ENCODE assay signal across 8 cellular contexts in genomic region chr4:10095296-10095991, GRCh38. TPM values are rescaled to one million over a fixed set of nuclear protein-coding genes. Genes with fewer than 3 reads are reported as not detected.
DNase-seq lines count a peak whose midpoint lies in the region; ATAC-seq and TF ChIP-seq lines count a peak whose summit lies in the region.

No MANE protein-coding gene starts in this region.

- H3K36me3 Mint-ChIP-seq in CD4-positive, alpha-beta T cell (ENCODE audit: low read depth): peaks cover 100% of the 10 kb centered on the region

- H3K4me3 Mint-ChIP-seq in CD4-positive, alpha-beta T cell: no peak overlapping the region

- no peak for ATAC-seq in CD4-positive, alpha-beta T cell (ENCODE audit: poor library complexity)
- ATAC-seq in HG03432 (IDR thresholded peaks at IDR 0.05; ENCODE audit: unreplicated experiment): peak; percentile 37
- no peak for ATAC-seq in GM18861 (IDR thresholded peaks at IDR 0.05; ENCODE audit: unreplicated experiment)
- no peak for ATAC-seq in GM18858 (IDR thresholded peaks at IDR 0.05; ENCODE audit: unreplicated experiment)

- intact Hi-C loops in CD4-positive, alpha-beta T cell (cut with DNase I, micrococcal nuclease): loop anchor here in 1 of 2 experiments (5.0 kb wide), 1 partner anchor 78 kb away; no protein-coding TSS in a partner anchor

- H3K27me3 ChIP-seq in CD4-positive, alpha-beta T cell (ENCODE audit: control insufficient read depth, insufficient read depth, low read length): no peaks in the 10 kb centered on the region
- no peaks in the 10 kb centered on the region for H3K27me3 ChIP-seq in neutrophil

- H3K9me3 ChIP-seq in CD4-positive, alpha-beta T cell (ENCODE audit: control insufficient read depth, low read length): no peaks in the 10 kb centered on the region
- H3K9me3 ChIP-seq in neutrophil: no peaks in the 10 kb centered on the region

- CTCF ChIA-PET in CD4-positive, alpha-beta T cell (lab: Charles Lee): interaction anchor here (0.8 to 2.4 kb wide), 3 partner anchors 11 to 23 kb away, joined by 5 to 8 read pairs (median 8); partner anchors contain the start of gene WDR1

- peak overlapping the region; percentile 58 for H3K27ac ChIP-seq in CD4-positive, alpha-beta T cell (ENCODE audit: low read depth, low read length)
- H3K27ac ChIP-seq in caudate nucleus (ENCODE audit: low read depth, low read length): peak overlapping the region; percentile 80
- peak overlapping the region; percentile 9 for H3K27ac ChIP-seq in neutrophil

- H3K4me1 ChIP-seq in neutrophil (ENCODE audit: control insufficient read depth in 1 of 2, insufficient read depth in 1 of 2, low read depth in 1 of 2, low read length in 1 of 2): peaks cover 6% of the 10 kb centered on the region in 2 experiments

- H3K27me3 Mint-ChIP-seq in CD4-positive, alpha-beta T cell: no peaks in the 10 kb centered on the region

- in situ Hi-C loops in G401 (cut with HindIII; ENCODE audit: low sequenced_read_pairs): no loop called here

- H3K9me3 Mint-ChIP-seq in CD4-positive, alpha-beta T cell: no peaks in the 10 kb centered on the region

- no peak for DNase-seq in CD4-positive, alpha-beta T cell
- DNase-seq in caudate nucleus (lab: John Stamatoyannopoulos, UW) (no peak), G401 (ENCODE audit: low spot score) (no peak), GM10266 (ENCODE audit: extremely low spot score) (no peak)

- peaks cover 91% of the 10 kb centered on the region for H3K4me1 Mint-ChIP-seq in CD4-positive, alpha-beta T cell (ENCODE audit: low read depth)

- POLR2A ChIA-PET in CD4-positive, alpha-beta T cell (lab: Charles Lee): interaction anchor here (2.5 to 7.6 kb wide), 3 partner anchors 12 to 23 kb away, joined by 8 to 126 read pairs (median 57); partner anchors contain the start of gene WDR1

- TF ChIP-seq CTCF in CD4-positive, alpha-beta T cell (IDR thresholded peaks at IDR 0.05): no peak
- no peak for TF ChIP-seq CTCF in neutrophil (IDR thresholded peaks at IDR 0.05)
- TF ChIP-seq CTCF in GM10266 (IDR thresholded peaks at IDR 0.05; ENCODE audit: control insufficient read depth, insufficient read depth, low read depth, missing control alignments): no peak

- no peak overlapping the region for H3K4me3 ChIP-seq in neutrophil (ENCODE audit: low read depth in 1 of 2, low read length in 1 of 2)

- peaks cover 100% of the 10 kb centered on the region for H3K36me3 ChIP-seq in neutrophil

- peak overlapping the region; percentile 99 for H3K27ac Mint-ChIP-seq in CD4-positive, alpha-beta T cell

RNA-seq across cellular contexts. Expression of gene WDR1, which starts 21.2 kb away (rescaled TPM):
- total RNA-seq in CD4-positive, alpha-beta T cell: 100 to 1,000 TPM; 197 to 198 TPM
- 300 and 383 TPM in 2 replicates for total RNA-seq in G401 (2014; rRNA removed; shearing (Covaris generic))

Comparison
In these comparisons a context has a peak if more than half of its experiments do, and no peak if none do; other contexts are left out.
1. H3K27ac ChIP-seq: peak in every context shown above with its lines; median percentile 80 in caudate nucleus; 58 in CD4-positive, alpha-beta T cell; 9 in neutrophil.